22 cellular contexts compared by ENCODE assay signal in genomic region chr18:69701305-69701704, GRCh38.
"Had no signal": no experiment of that assay in that cellular context is flagged by ENCODE, and none has a peak within 500 bp of the region (broad histone marks: within the 10 kb centered on the region; RNA-seq: fewer than 3 reads in every experiment).

No MANE protein-coding gene starts in this region.

- H3K27me3 ChIP-seq: dorsolateral prefrontal cortex, esophagus muscularis mucosa, foreskin keratinocyte, gastrocnemius medialis, heart right ventricle, left lung had no signal

- FAIRE-seq: endothelial cell of umbilical vein, islet of Langerhans, keratinocyte had no signal

- H3K4me3 ChIP-seq: coronary artery, dorsolateral prefrontal cortex, esophagus muscularis mucosa, gastrocnemius medialis, heart right ventricle, left lung, lower lobe of right lung, mucosa of descending colon had no signal

- DNase-seq: dermis blood vessel endothelial cell; dorsolateral prefrontal cortex; effector CD4-positive, alpha-beta T cell; effector memory CD4-positive, alpha-beta T cell; foreskin keratinocyte; gastrocnemius medialis; glutamatergic neuron; head of caudate nucleus; heart right ventricle; hippocampal formation; left cardiac atrium; left lung; left ventricle myocardium superior; lower lobe of right lung; mesenchymal stem cell; mucosa of descending colon; naive B cell had no signal

- H3K4me1 ChIP-seq: esophagus muscularis mucosa, foreskin keratinocyte, gastrocnemius medialis, heart right ventricle, left lung, lower lobe of right lung had no signal

- ATAC-seq: foreskin keratinocyte, gastrocnemius medialis, heart right ventricle, left cardiac atrium, left lung, left ventricle myocardium superior, lower lobe of right lung, mucosa of descending colon had no signal

- H3K36me3 ChIP-seq: esophagus muscularis mucosa, gastrocnemius medialis, heart right ventricle, left lung, lower lobe of right lung had no signal

- H3K9me3 ChIP-seq: esophagus muscularis mucosa, gastrocnemius medialis, heart right ventricle, left lung, lower lobe of right lung, mucosa of descending colon had no signal

- H3K27ac ChIP-seq: coronary artery, dorsolateral prefrontal cortex, esophagus muscularis mucosa, foreskin keratinocyte, gastrocnemius medialis, heart right ventricle, left lung, lower lobe of right lung had no signal
